Comparison of ENCODE assay signal across 29 cellular contexts in the genomic region with DNA sequence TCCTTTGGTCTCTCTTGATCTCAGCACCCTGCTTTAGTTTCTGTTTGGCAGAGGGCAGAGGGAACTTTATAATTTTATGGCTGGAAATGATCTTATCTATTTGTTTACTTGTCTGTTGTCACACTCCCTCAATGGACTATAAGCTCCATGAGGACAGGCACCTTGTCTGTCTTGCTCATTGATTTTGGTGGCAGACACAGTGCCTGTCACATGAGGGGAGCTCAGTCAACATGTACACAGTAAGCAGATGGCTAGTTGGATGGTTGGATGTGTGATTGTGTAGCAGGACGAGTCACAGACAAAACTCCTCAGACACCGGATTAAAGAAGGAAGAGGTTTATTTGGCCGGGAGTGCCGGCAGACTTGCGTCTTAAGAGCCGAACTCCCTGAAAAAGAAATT.
"Had no signal": no experiment of that assay in that cellular context is flagged by ENCODE, and none has a peak within 500 bp of the region (broad histone marks: within the 10 kb centered on the region; RNA-seq: fewer than 3 reads in every experiment).

No MANE protein-coding gene starts in this region.

- H3K27ac ChIP-seq: neural progenitor cell, ovary, parathyroid adenoma, psoas muscle, skin epidermis, spleen, suprapubic skin, testis, tibial artery, transverse colon, upper lobe of right lung, vagina had no signal

- ATAC-seq: naive thymus-derived CD4-positive, alpha-beta T cell; natural killer cell; psoas muscle; right cardiac atrium; sciatic nerve; stimulated activated memory B cell treated with anti-CD40 and anti-IgM and Interleukin-4, amounts not matched to agents 10 μg/mL and 1 μg/mL and 100 μg/mL, for 72 hours; stimulated activated naive CD8-positive, alpha-beta T cell treated with anti-CD3 and anti-CD28 coated beads, Interleukin-15, amount 100 ng/mL, for 72 hours; stimulated activated naive CD8-positive, alpha-beta T cell treated with anti-CD3 and anti-CD28 coated beads, Interleukin-15, Interleukin-2, amounts not matched to agents 100 U/mL and 50 U/mL, for 24 hours; upper lobe of right lung had no signal

- H3K4me3 ChIP-seq: neural progenitor cell, ovary, psoas muscle, skin epidermis, smooth muscle cell, spleen, suprapubic skin, testis, tibial artery, transverse colon, upper lobe of right lung, vagina had no signal

- DNase-seq: naive thymus-derived CD4-positive, alpha-beta T cell; natural killer cell; occipital lobe; ovary; posterior cingulate gyrus; psoas muscle; right cardiac atrium; spleen; stimulated activated CD4-positive, alpha-beta T cell treated with anti-CD3 and anti-CD28 coated beads, Interleukin-12 subunit alpha, Interleukin-12 subunit beta, amount 100 ng/mL, for 4 hours; stimulated activated CD4-positive, alpha-beta T cell treated with anti-CD3 and anti-CD28 coated beads, Interleukin-1b, Interleukin-23, amount 100 ng/mL, for 48 hours; stimulated activated CD4-positive, alpha-beta T cell treated with anti-CD3 and anti-CD28 coated beads, Interleukin-4, amount 100 ng/mL, for 1 hour; stimulated activated CD4-positive, alpha-beta T cell treated with anti-CD3 and anti-CD28 coated beads, Interleukin-4, amount 100 ng/mL, for 4 hours; stimulated activated CD8-positive, alpha-beta memory T cell treated with anti-CD3 and anti-CD28 coated beads, Interleukin-4, amount 100 ng/mL, for 48 hours; stimulated activated naive CD4-positive, alpha-beta T cell; stimulated activated naive CD8-positive, alpha-beta T cell treated with anti-CD3 and anti-CD28 coated beads, Interleukin-15, amount 100 ng/mL, for 72 hours; stimulated activated naive CD8-positive, alpha-beta T cell treated with anti-CD3 and anti-CD28 coated beads, Interleukin-15, Interleukin-2, amounts not matched to agents 100 U/mL and 50 U/mL, for 24 hours; substantia nigra; testis; tibial artery; transverse colon; upper lobe of right lung had no signal

- H3K27me3 ChIP-seq: ovary, testis, tibial artery, vagina had no signal

- H3K4me1 ChIP-seq: parathyroid adenoma, psoas muscle, spleen, suprapubic skin, testis, tibial artery, transverse colon, upper lobe of right lung, vagina had no signal

- H3K36me3 ChIP-seq: neural progenitor cell, ovary, spleen, suprapubic skin, tibial artery, transverse colon, upper lobe of right lung, vagina had no signal

- H3K9me3 ChIP-seq: ovary, psoas muscle, suprapubic skin, testis, tibial artery, transverse colon, upper lobe of right lung, vagina had no signal
